ENCODE assay signal across 17 cellular contexts in the genomic region with DNA sequence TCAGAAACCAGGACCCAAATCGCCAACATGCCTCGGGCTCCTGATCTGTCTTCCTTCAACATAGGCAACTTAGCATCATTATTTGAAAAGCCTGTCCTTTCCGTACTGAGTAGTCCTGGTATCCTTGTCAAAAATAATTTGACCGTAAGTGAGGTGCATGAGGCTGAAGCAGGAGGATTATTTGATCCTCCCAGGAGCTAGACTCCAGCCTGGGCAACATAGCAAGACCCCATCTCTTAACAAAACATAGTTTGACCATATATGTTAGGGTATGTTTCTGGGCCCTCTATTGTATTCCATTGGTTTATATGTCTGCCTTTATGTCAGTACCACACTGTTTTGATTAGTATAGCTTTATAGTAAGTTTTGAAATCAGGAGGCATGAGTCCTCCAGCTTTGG.
DNase-seq lines count a peak whose midpoint lies in the region; ATAC-seq, FAIRE-seq and TF ChIP-seq lines count a peak whose summit lies in the region.
"Had no signal": no experiment of that assay in that cellular context is flagged by ENCODE, and none has a peak within 500 bp of the region (broad histone marks: within the 10 kb centered on the region; RNA-seq: fewer than 3 reads in every experiment).

No MANE protein-coding gene starts in this region.

- H3K4me1 Mint-ChIP-seq in CD4-positive, alpha-beta memory T cell = peaks cover 0 to 4% (median 1%) of the 10 kb centered on the region in 4 donors
- H3K4me1 Mint-ChIP-seq: activated naive CD4-positive, alpha-beta T cell treated with anti-CD3 and anti-CD28 coated beads, Interleukin-2, amount 50 U/mL, for 24 hours had no signal

- TF ChIP-seq EP300 in transverse colon (IDR thresholded peaks at IDR 0.05; ENCODE audit: low read depth) = no peak

- DNase-seq in heart right ventricle (no peak), Right ventricle myocardium superior (no peak), esophagus squamous epithelium (lab: John Stamatoyannopoulos, UW) (no peak), transverse colon (no peak), D721Med (ENCODE audit: insufficient read length, low spot score) (no peak)
- no peak for DNase-seq in activated naive CD4-positive, alpha-beta T cell treated with anti-CD3 and anti-CD28 coated beads, Interleukin-2, amount 50 U/mL, for 72 hours (ENCODE audit: low spot score in 2 of 2)
- no peak for DNase-seq in CD4-positive, alpha-beta memory T cell
- DNase-seq: activated CD4-positive, alpha-beta T cell treated with anti-CD3 and anti-CD28 coated beads for 48 hours; foreskin melanocyte; mammary epithelial cell; MM.1S; NCI-H1930; NCI-H526; stimulated activated CD4-positive, alpha-beta T cell treated with anti-CD3 and anti-CD28 coated beads, Interleukin-4, amount 100 ng/mL, for 4 hours had no signal

- no peak for TF ChIP-seq POLR2A in esophagus squamous epithelium (IDR thresholded peaks at IDR 0.05)
- TF ChIP-seq POLR2A in transverse colon (IDR thresholded peaks at IDR 0.05) = no peak

- ATAC-seq in heart right ventricle (no peak), Right ventricle myocardium superior (ENCODE audit: poor library complexity) (no peak)
- ATAC-seq in activated naive CD4-positive, alpha-beta T cell treated with anti-CD3 and anti-CD28 coated beads, Interleukin-2, amount 50 U/mL, for 72 hours = no peak

- intact Hi-C loops in heart right ventricle (cut with DNase I) = loop anchor here in 8 of 10 donors (1.0 to 10.0 kb wide), 11 partner anchors 35 to 165 kb away; partner anchors contain the start of genes MICAL3 (in 4 of the 8) and PEX26 (in 4 of the 8)
- intact Hi-C loops in Right ventricle myocardium superior (cut with DNase I) = loop anchor here (5.0 kb wide), 3 partner anchors 35 to 165 kb away; partner anchors contain the start of genes MICAL3 and PEX26
- intact Hi-C loops in esophagus squamous epithelium (cut with DNase I) = no loop called here
- intact Hi-C loops in transverse colon (cut with DNase I; ENCODE audit: low total_unique reads) = loop anchor here (2.0 kb wide), 1 partner anchor 89 kb away; no protein-coding TSS in a partner anchor
- intact Hi-C loops in CD4-positive, alpha-beta memory T cell (cut with micrococcal nuclease) = no loop called here

- H3K4me1 ChIP-seq in heart right ventricle (peaks cover 17 to 99% (median 71%) of the 10 kb centered on the region in 9 donors), esophagus squamous epithelium (peaks cover 7 to 53% (median 23%) of the 10 kb centered on the region in 3 donors), rectal smooth muscle tissue (ENCODE audit: control insufficient read depth, insufficient read depth, low read length) (peaks cover 41% of the 10 kb centered on the region), transverse colon (peaks cover 8 to 36% (median 22%) of the 10 kb centered on the region in 4 donors)
- H3K4me1 ChIP-seq in CD4-positive, alpha-beta memory T cell (ENCODE audit: insufficient read depth, low read length) = no peaks in the 10 kb centered on the region

- no peak for FAIRE-seq in D721Med (lab: Jason Lieb, UNC)

- no peak overlapping the region for H3K27ac Mint-ChIP-seq in activated naive CD4-positive, alpha-beta T cell treated with anti-CD3 and anti-CD28 coated beads, Interleukin-2, amount 50 U/mL, for 72 hours
- H3K27ac Mint-ChIP-seq in CD4-positive, alpha-beta memory T cell = no peak overlapping the region
- H3K27ac Mint-ChIP-seq: activated naive CD4-positive, alpha-beta T cell treated with anti-CD3 and anti-CD28 coated beads, Interleukin-2, amount 50 U/mL, for 24 hours had no signal

- H3K9me3 Mint-ChIP-seq in activated naive CD4-positive, alpha-beta T cell treated with anti-CD3 and anti-CD28 coated beads, Interleukin-2, amount 50 U/mL, for 72 hours = no peaks in the 10 kb centered on the region
- H3K9me3 Mint-ChIP-seq in CD4-positive, alpha-beta memory T cell = no peaks in the 10 kb centered on the region
- H3K9me3 Mint-ChIP-seq: activated naive CD4-positive, alpha-beta T cell treated with anti-CD3 and anti-CD28 coated beads, Interleukin-2, amount 50 U/mL, for 24 hours had no signal

- peaks cover 0 to 8% (median 0%) of the 10 kb centered on the region in 9 donors for H3K36me3 ChIP-seq in heart right ventricle
- peaks cover 0 to under 1% (median 0%) of the 10 kb centered on the region in 3 donors for H3K36me3 ChIP-seq in esophagus squamous epithelium
- H3K36me3 ChIP-seq in rectal smooth muscle tissue (ENCODE audit: control insufficient read depth, insufficient read depth, low read length) = no peaks in the 10 kb centered on the region
- H3K36me3 ChIP-seq in transverse colon = no peaks in the 10 kb centered on the region
- H3K36me3 ChIP-seq in CD4-positive, alpha-beta memory T cell (ENCODE audit: insufficient read depth, low read length) = no peaks in the 10 kb centered on the region

- no peaks in the 10 kb centered on the region for H3K27me3 Mint-ChIP-seq in CD4-positive, alpha-beta memory T cell
- H3K27me3 Mint-ChIP-seq: activated naive CD4-positive, alpha-beta T cell treated with anti-CD3 and anti-CD28 coated beads, Interleukin-2, amount 50 U/mL, for 24 hours had no signal

- in situ Hi-C loops in transverse colon (cut with MboI; ENCODE audit: low pct_ligation_motif_present in 1 of 4, low pct_unique_long_range_greater_than_20kb in 1 of 4, low sequenced_read_pairs in 3 of 4) = no loop called here

- POLR2A ChIA-PET in CD4-positive, alpha-beta memory T cell (lab: Charles Lee; ENCODE audit: partially characterized antibody) = no interaction called here

- H3K36me3 Mint-ChIP-seq in activated naive CD4-positive, alpha-beta T cell treated with anti-CD3 and anti-CD28 coated beads, Interleukin-2, amount 50 U/mL, for 72 hours = no peaks in the 10 kb centered on the region
- H3K36me3 Mint-ChIP-seq in CD4-positive, alpha-beta memory T cell = peaks cover 5 to 8% of the 10 kb centered on the region in 2 donors
- H3K36me3 Mint-ChIP-seq: activated naive CD4-positive, alpha-beta T cell treated with anti-CD3 and anti-CD28 coated beads, Interleukin-2, amount 50 U/mL, for 24 hours had no signal

- TF ChIP-seq CTCF in heart right ventricle (IDR thresholded peaks at IDR 0.05) = no peak
- TF ChIP-seq CTCF in esophagus squamous epithelium (IDR thresholded peaks at IDR 0.05) = no peak
- TF ChIP-seq CTCF in transverse colon (IDR thresholded peaks at IDR 0.05) = no peak
- no peak for TF ChIP-seq CTCF in D721Med (IDR thresholded peaks at IDR 0.05; ENCODE audit: insufficient read depth, missing control alignments)

- H3K9me3 ChIP-seq in heart right ventricle = no peaks in the 10 kb centered on the region
- no peaks in the 10 kb centered on the region for H3K9me3 ChIP-seq in esophagus squamous epithelium
- no peaks in the 10 kb centered on the region for H3K9me3 ChIP-seq in transverse colon
- H3K9me3 ChIP-seq in CD4-positive, alpha-beta memory T cell (ENCODE audit: control insufficient read depth in 1 of 2, low read length in 2 of 2) = no peaks in the 10 kb centered on the region

- H3K9ac ChIP-seq in rectal smooth muscle tissue (ENCODE audit: low read length) = no peak overlapping the region

- CTCF ChIA-PET in CD4-positive, alpha-beta memory T cell (lab: Charles Lee; ENCODE audit: partially characterized antibody) = no interaction called here

- H3K27me3 ChIP-seq in heart right ventricle (no peaks in the 10 kb centered on the region), esophagus squamous epithelium (no peaks in the 10 kb centered on the region), rectal smooth muscle tissue (ENCODE audit: control insufficient read depth, insufficient read depth, low read length) (no peaks in the 10 kb centered on the region), transverse colon (no peaks in the 10 kb centered on the region)
- no peaks in the 10 kb centered on the region for H3K27me3 ChIP-seq in CD4-positive, alpha-beta memory T cell (ENCODE audit: insufficient read depth, low read length)

- H3K27ac ChIP-seq in heart right ventricle (peak overlapping the region; percentile 16 to 96 (median 85)), esophagus squamous epithelium (peak overlapping the region in 3 of 4 donors; percentile 55 to 82 (median 73)), rectal smooth muscle tissue (ENCODE audit: low read depth, low read length) (peak overlapping the region; percentile 73), transverse colon (peak overlapping the region; percentile 72 to 81 (median 76))
- no peak overlapping the region for H3K27ac ChIP-seq in CD4-positive, alpha-beta memory T cell (ENCODE audit: low read depth, low read length)
- H3K27ac ChIP-seq: SK-N-MC had no signal

- 85 to 95% methylated on average over 4 of the region's 4 CpGs for WGBS in heart right ventricle, 2 donors
- 93 to 97% methylated on average over 4 of the region's 4 CpGs for WGBS in esophagus squamous epithelium, 2 donors
- 97 to 98% methylated on average over 4 of the region's 4 CpGs for WGBS in transverse colon (ENCODE audit: low coverage in 1 of 2), 2 donors

- H3K4me3 ChIP-seq in heart right ventricle (no peak overlapping the region), esophagus squamous epithelium (no peak overlapping the region), rectal smooth muscle tissue (ENCODE audit: low read length) (no peak overlapping the region), transverse colon (no peak overlapping the region)
- no peak overlapping the region for H3K4me3 ChIP-seq in CD4-positive, alpha-beta memory T cell (ENCODE audit: low read length in 2 of 2)
- H3K4me3 ChIP-seq: SK-N-MC had no signal

- no peak overlapping the region for H3K4me3 Mint-ChIP-seq in CD4-positive, alpha-beta memory T cell
- H3K4me3 Mint-ChIP-seq: activated naive CD4-positive, alpha-beta T cell treated with anti-CD3 and anti-CD28 coated beads, Interleukin-2, amount 50 U/mL, for 24 hours had no signal

Comparison
In these comparisons a context has a peak if more than half of its experiments do, and no peak if none do; other contexts are left out.
1. intact Hi-C loops: an anchor here in heart right ventricle (1.0 to 10.0 kb wide), Right ventricle myocardium superior (5.0 kb wide) and transverse colon (2.0 kb wide); none called in esophagus squamous epithelium and CD4-positive, alpha-beta memory T cell.